ENCODE assay signal across 19 cellular contexts in genomic region chr12:14322403-14322802, GRCh38. TPM values are rescaled to one million over a fixed set of nuclear protein-coding genes. Genes with fewer than 3 reads are reported as not detected.
DNase-seq lines count a peak whose midpoint lies in the region; ATAC-seq and TF ChIP-seq lines count a peak whose summit lies in the region.
"Had no signal": no experiment of that assay in that cellular context is flagged by ENCODE, and none has a peak within 500 bp of the region (broad histone marks: within the 10 kb centered on the region; RNA-seq: fewer than 3 reads in every experiment).

No MANE protein-coding gene starts in this region.

- no peaks in the 10 kb centered on the region for H3K79me2 ChIP-seq in smooth muscle cell (ENCODE audit: low read depth)

- H3F3A ChIP-seq in smooth muscle cell (ENCODE audit: low read depth): peaks cover 4% of the 10 kb centered on the region

- H3K36me3 ChIP-seq in smooth muscle cell (ENCODE audit: low read depth): no peaks in the 10 kb centered on the region
- H3K36me3 ChIP-seq: BLaER1 had no signal

- no peaks in the 10 kb centered on the region for H3K27me3 ChIP-seq in smooth muscle cell (ENCODE audit: low read depth)
- H3K27me3 ChIP-seq: BLaER1 had no signal

- no peaks in the 10 kb centered on the region for H3K9me3 ChIP-seq in smooth muscle cell (replicated peaks; ENCODE audit: low read depth)
- H3K9me3 ChIP-seq: BLaER1 had no signal

- no peak for TF ChIP-seq CTCF in smooth muscle cell (IDR thresholded peaks at IDR 0.05; ENCODE audit: borderline replicate concordance, insufficient read depth, poor library complexity, severe bottlenecking)

- peak overlapping the region; percentile 5 for H3K4me2 ChIP-seq in smooth muscle cell
- H3K4me2 ChIP-seq: BLaER1, KMS-11 had no signal

- H3K4me1 ChIP-seq in smooth muscle cell (ENCODE audit: low read depth): peaks cover 7% of the 10 kb centered on the region
- H3K4me1 ChIP-seq: BLaER1 had no signal

- H3K9ac ChIP-seq in smooth muscle cell (ENCODE audit: low read depth): no peak overlapping the region
- H3K9ac ChIP-seq: BLaER1, KMS-11 had no signal

- no peak overlapping the region for H3K27ac ChIP-seq in smooth muscle cell (ENCODE audit: low read depth)
- H3K27ac ChIP-seq: BLaER1, KMS-11 had no signal

- H3K4me3 ChIP-seq in smooth muscle cell: no peak overlapping the region
- H3K4me3 ChIP-seq: BLaER1 had no signal

- no peak for ATAC-seq in GM19452 (IDR thresholded peaks at IDR 0.05; ENCODE audit: unreplicated experiment)
- ATAC-seq: CD8-positive, alpha-beta T cell; HepG2 had no signal

- peak overlapping the region; percentile 37 for H2AFZ ChIP-seq in smooth muscle cell (ENCODE audit: low read depth)

- peak; percentile 67 for DNase-seq in EH (ENCODE audit: low read depth)
- DNase-seq in NCI-H526 (lab: John Stamatoyannopoulos, UW): peak; percentile 67 to 75
- DNase-seq in fibroblast of peridontal ligament (ENCODE audit: extremely low read depth): peak; percentile 32
- no peak for DNase-seq in smooth muscle cell (lab: John Stamatoyannopoulos, UW; ENCODE audit: unreplicated experiment)
- no peak for DNase-seq in SKM-1 (lab: John Stamatoyannopoulos, UW; ENCODE audit: unreplicated experiment)
- no peak for DNase-seq in anterior cingulate cortex (lab: John Stamatoyannopoulos, UW)
- DNase-seq: CD8-positive, alpha-beta T cell; GOT3; MM.1S; NCI-H1105; NCI-H1694 treated with DMSO at 0.1 percent for 48 hours; NCI-H345; NK-92 treated with Interleukin-12 subunit alpha and Interleukin-12 subunit beta, amount 100 ng/mL, for 24 hours; RPMI8226; SIG-M5 had no signal

- H4K20me1 ChIP-seq in smooth muscle cell (ENCODE audit: low read depth): no peaks in the 10 kb centered on the region
- H4K20me1 ChIP-seq: BLaER1 had no signal

RNA-seq across cellular contexts. Expression of gene ATF7IP, which starts 43.1 kb away (rescaled TPM):
- total RNA-seq in smooth muscle cell: 66.8 and 74.6 TPM in 2 replicates
- 27.5 and 32.3 TPM in 2 replicates for polyA plus RNA-seq in smooth muscle cell

Comparison
In these comparisons a context has a peak if more than half of its experiments do, and no peak if none do; other contexts are left out.
1. DNase-seq: peak in EH (single experiment), NCI-H526 (2 of 2) and fibroblast of peridontal ligament (single experiment); none in smooth muscle cell (single experiment), SKM-1 (single experiment) and anterior cingulate cortex (0 of 58).